Comparison of ENCODE assay signal across 19 cellular contexts in genomic region chr21:19874521-19874920, GRCh38.
A peak's percentile ranks its signal among the peaks of the same experiment; 100 is the strongest.
DNase-seq lines count a peak whose midpoint lies in the region; ATAC-seq lines count a peak whose summit lies in the region.
"Had no signal": no experiment of that assay in that cellular context is flagged by ENCODE, and none has a peak within 500 bp of the region (broad histone marks: within the 10 kb centered on the region; RNA-seq: fewer than 3 reads in every experiment).

No MANE protein-coding gene starts in this region.

- DNase-seq in NCI-H524 (lab: John Stamatoyannopoulos, UW) (peak; percentile 39 to 65), NCI-H524 treated with DMSO at 0.1 percent for 48 hours (lab: John Stamatoyannopoulos, UW) (peak; percentile 22), SJCRH30 (peak; percentile 55 to 77), DMS79 (lab: John Stamatoyannopoulos, UW) (no peak)
- DNase-seq: 8988T; ACHN; BE2C; C1 segment of cervical spinal cord; CD4-positive, alpha-beta memory T cell; CD4-positive, CD25-positive, alpha-beta regulatory T cell; CD8-positive, alpha-beta memory T cell; COR-L47; DMS 273 treated with DMSO at 0.1 percent for 48 hours; DMS153; DMS53; DMS79 treated with DMSO at 0.1 percent for 48 hours; GF-D8 had no signal

- no peaks in the 10 kb centered on the region for H3K9me3 ChIP-seq in SJCRH30 (replicated peaks)
- H3K9me3 ChIP-seq: BE2C, BLaER1 had no signal

- ATAC-seq in HG02938 (IDR thresholded peaks at IDR 0.05; ENCODE audit: unreplicated experiment) = no peak

- peaks cover 8% of the 10 kb centered on the region for H3K4me1 ChIP-seq in SJCRH30
- H3K4me1 ChIP-seq: BE2C, BLaER1 had no signal

- H3K4me3 ChIP-seq in SJCRH30 = no peak overlapping the region
- H3K4me3 ChIP-seq: BLaER1 had no signal

- H3K27me3 ChIP-seq in SJCRH30 = no peaks in the 10 kb centered on the region
- H3K27me3 ChIP-seq: BE2C, BLaER1 had no signal

- H3K27ac ChIP-seq in SJCRH30 = peak overlapping the region; percentile 41
- H3K27ac ChIP-seq: BLaER1 had no signal

- no peaks in the 10 kb centered on the region for H3K36me3 ChIP-seq in SJCRH30
- H3K36me3 ChIP-seq: BE2C, BLaER1 had no signal
